1 cellular context compared by ENCODE assay signal in the genomic region with DNA sequence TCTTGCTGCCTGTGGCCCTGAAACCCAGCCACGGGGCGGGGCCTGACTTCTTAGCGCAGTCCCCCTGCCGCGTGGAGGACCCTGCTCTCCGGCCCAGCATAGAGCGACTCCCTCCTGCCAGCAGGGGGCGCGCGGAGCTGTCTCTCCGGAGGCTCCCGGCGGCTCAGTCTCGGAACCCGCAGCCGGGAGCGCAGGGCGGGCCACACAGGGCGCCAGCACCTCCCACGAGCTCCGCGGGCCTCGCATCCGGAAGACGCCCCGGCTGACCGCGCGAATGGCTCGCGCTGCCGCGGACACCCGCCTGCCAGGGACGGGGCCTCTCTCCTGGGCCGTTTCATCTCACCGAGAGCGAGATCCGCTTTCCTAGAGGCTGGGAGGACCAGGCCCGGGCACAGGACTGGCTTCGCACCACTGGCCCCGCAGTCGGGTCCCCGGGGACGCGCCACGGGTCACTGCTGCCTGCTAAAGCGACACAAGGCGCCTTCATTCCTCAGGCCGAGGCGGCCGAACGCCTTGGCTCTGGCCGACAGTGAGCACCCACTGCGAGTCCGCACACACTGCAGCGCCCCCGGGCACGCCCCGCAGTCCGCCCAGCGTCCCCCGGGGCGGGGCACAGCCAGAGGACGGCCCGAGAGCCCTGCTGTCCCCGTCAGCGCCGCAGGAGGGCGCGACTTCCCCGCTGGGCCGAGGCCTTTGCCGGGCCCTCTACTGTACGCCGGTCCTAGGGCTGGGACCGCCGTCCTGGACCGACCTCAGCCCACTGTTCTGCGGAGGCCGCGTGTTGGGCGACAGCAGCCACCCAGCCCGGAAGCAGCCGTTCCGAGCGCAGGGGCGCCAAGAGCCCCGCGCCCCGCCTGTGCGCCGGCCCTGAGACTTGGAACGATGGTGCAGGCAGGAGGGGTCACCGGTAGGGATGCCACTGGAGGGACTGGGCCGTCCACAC.
TF ChIP-seq lines count a peak whose summit lies in the region.

No MANE protein-coding gene starts in this region.

TF ChIP-seq in HepG2, 621 proteins besides CTCF, POLR2A, EP300 and RAD21 (continued from another document and continues in another):
- TF ChIP-seq, protein P1, sequence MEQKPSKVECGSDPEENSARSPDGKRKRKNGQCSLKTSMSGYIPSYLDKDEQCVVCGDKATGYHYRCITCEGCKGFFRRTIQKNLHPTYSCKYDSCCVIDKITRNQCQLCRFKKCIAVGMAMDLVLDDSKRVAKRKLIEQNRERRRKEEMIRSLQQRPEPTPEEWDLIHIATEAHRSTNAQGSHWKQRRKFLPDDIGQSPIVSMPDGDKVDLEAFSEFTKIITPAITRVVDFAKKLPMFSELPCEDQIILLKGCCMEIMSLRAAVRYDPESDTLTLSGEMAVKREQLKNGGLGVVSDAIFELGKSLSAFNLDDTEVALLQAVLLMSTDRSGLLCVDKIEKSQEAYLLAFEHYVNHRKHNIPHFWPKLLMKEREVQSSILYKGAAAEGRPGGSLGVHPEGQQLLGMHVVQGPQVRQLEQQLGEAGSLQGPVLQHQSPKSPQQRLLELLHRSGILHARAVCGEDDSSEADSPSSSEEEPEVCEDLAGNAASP (CRISPR knock-in tag; IDR thresholded peaks at IDR 0.05; ENCODE audit: borderline replicate concordance), result peak; percentile 9; the same call in 1 of the 2 replicates
- TF ChIP-seq KDM3A (CRISPR knock-in tag; IDR thresholded peaks at IDR 0.05; ENCODE audit: low read depth), result peak; percentile 52; the same call in 1 of the 2 replicates
- peak; percentile 78 for TF ChIP-seq ZNF788 (CRISPR knock-in tag; IDR thresholded peaks at IDR 0.05; ENCODE audit: borderline replicate concordance)
- TF ChIP-seq, protein P2, sequence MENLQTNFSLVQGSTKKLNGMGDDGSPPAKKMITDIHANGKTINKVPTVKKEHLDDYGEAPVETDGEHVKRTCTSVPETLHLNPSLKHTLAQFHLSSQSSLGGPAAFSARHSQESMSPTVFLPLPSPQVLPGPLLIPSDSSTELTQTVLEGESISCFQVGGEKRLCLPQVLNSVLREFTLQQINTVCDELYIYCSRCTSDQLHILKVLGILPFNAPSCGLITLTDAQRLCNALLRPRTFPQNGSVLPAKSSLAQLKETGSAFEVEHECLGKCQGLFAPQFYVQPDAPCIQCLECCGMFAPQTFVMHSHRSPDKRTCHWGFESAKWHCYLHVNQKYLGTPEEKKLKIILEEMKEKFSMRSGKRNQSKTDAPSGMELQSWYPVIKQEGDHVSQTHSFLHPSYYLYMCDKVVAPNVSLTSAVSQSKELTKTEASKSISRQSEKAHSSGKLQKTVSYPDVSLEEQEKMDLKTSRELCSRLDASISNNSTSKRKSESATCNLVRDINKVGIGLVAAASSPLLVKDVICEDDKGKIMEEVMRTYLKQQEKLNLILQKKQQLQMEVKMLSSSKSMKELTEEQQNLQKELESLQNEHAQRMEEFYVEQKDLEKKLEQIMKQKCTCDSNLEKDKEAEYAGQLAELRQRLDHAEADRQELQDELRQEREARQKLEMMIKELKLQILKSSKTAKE (CRISPR knock-in tag; IDR thresholded peaks at IDR 0.05; ENCODE audit: borderline replicate concordance), result 0 out of 2 replicates have a peak, but pooled peaks have one; percentile 34
- peak; percentile 64 for TF ChIP-seq ZMYM4 (CRISPR knock-in tag; IDR thresholded peaks at IDR 0.05)
- TF ChIP-seq ZFX (CRISPR knock-in tag; IDR thresholded peaks at IDR 0.05; ENCODE audit: low read depth), result peak; percentile 92
- no peak for TF ChIP-seq PCBP2 (optimal IDR thresholded peaks at IDR 0.05; ENCODE audit: low read depth, low read length, poor library complexity, severe bottlenecking)
- TF ChIP-seq ZNF563 (CRISPR knock-in tag; IDR thresholded peaks at IDR 0.05), result peak; percentile 80; the same call in 1 of the 2 replicates
- peak; percentile 68; the same call in 1 of the 2 replicates for TF ChIP-seq CBFB (CRISPR knock-in tag; IDR thresholded peaks at IDR 0.05)
- TF ChIP-seq, protein P3, sequence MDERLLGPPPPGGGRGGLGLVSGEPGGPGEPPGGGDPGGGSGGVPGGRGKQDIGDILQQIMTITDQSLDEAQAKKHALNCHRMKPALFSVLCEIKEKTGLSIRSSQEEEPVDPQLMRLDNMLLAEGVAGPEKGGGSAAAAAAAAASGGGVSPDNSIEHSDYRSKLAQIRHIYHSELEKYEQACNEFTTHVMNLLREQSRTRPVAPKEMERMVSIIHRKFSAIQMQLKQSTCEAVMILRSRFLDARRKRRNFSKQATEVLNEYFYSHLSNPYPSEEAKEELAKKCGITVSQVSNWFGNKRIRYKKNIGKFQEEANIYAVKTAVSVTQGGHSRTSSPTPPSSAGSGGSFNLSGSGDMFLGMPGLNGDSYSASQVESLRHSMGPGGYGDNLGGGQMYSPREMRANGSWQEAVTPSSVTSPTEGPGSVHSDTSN (CRISPR knock-in tag; IDR thresholded peaks at IDR 0.05), result no peak
- TF ChIP-seq MYNN (CRISPR knock-in tag; IDR thresholded peaks at IDR 0.05; ENCODE audit: low read depth), result no peak
- no peak; the same call in 1 of the 2 replicates for TF ChIP-seq ZNF737 (CRISPR knock-in tag; IDR thresholded peaks at IDR 0.05; ENCODE audit: borderline replicate concordance)
- peak; percentile 30 for TF ChIP-seq CBX1 (IDR thresholded peaks at IDR 0.05; ENCODE audit: low read depth)
- TF ChIP-seq MEIS2 (CRISPR knock-in tag; IDR thresholded peaks at IDR 0.05), result peak; percentile 37; the same call in 1 of the 2 replicates
- peak; percentile 44 for TF ChIP-seq TAF15 (IDR thresholded peaks at IDR 0.05; ENCODE audit: low read depth, low read length, poor library complexity, severe bottlenecking)
- peak; percentile 87 for TF ChIP-seq ZFY (CRISPR knock-in tag; IDR thresholded peaks at IDR 0.05)
- peak; percentile 64; the same call in 1 of the 2 replicates for TF ChIP-seq PHF20 (CRISPR knock-in tag; IDR thresholded peaks at IDR 0.05)
- TF ChIP-seq THAP11 (CRISPR knock-in tag; IDR thresholded peaks at IDR 0.05), result peak; percentile 52; the same call in 1 of the 2 replicates
- TF ChIP-seq HNRNPLL (IDR thresholded peaks at IDR 0.05; ENCODE audit: low read depth, low read length, poor library complexity, severe bottlenecking), result peak; percentile 64
- TF ChIP-seq ZNF589 (CRISPR knock-in tag; conservative IDR thresholded peaks at IDR 0.05), result peak; percentile 67; the same call in 1 of the 2 replicates
- peak; percentile 52; the same call in 1 of the 2 replicates for TF ChIP-seq GFI1 (CRISPR knock-in tag; IDR thresholded peaks at IDR 0.05; ENCODE audit: borderline replicate concordance)
- TF ChIP-seq MYC (CRISPR knock-in tag; IDR thresholded peaks at IDR 0.05; ENCODE audit: borderline replicate concordance), result peak; percentile 62
- no peak for TF ChIP-seq ZNF660 (CRISPR knock-in tag; IDR thresholded peaks at IDR 0.05; ENCODE audit: borderline replicate concordance, low read depth)
- TF ChIP-seq ZNF747 (CRISPR knock-in tag; IDR thresholded peaks at IDR 0.05; ENCODE audit: borderline replicate concordance), result peak; percentile 84; the same call in 1 of the 2 replicates
- TF ChIP-seq, protein P4, sequence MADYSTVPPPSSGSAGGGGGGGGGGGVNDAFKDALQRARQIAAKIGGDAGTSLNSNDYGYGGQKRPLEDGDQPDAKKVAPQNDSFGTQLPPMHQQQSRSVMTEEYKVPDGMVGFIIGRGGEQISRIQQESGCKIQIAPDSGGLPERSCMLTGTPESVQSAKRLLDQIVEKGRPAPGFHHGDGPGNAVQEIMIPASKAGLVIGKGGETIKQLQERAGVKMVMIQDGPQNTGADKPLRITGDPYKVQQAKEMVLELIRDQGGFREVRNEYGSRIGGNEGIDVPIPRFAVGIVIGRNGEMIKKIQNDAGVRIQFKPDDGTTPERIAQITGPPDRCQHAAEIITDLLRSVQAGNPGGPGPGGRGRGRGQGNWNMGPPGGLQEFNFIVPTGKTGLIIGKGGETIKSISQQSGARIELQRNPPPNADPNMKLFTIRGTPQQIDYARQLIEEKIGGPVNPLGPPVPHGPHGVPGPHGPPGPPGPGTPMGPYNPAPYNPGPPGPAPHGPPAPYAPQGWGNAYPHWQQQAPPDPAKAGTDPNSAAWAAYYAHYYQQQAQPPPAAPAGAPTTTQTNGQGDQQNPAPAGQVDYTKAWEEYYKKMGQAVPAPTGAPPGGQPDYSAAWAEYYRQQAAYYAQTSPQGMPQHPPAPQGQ (CRISPR knock-in tag; IDR thresholded peaks at IDR 0.05; ENCODE audit: borderline replicate concordance), result no peak
- 0 out of 2 replicates have a peak, but pooled peaks have one; percentile 92 for TF ChIP-seq ZNF234 (CRISPR knock-in tag; conservative IDR thresholded peaks at IDR 0.05)
- peak; percentile 45; the same call in 1 of the 2 replicates for TF ChIP-seq ZNF232 (CRISPR knock-in tag; IDR thresholded peaks at IDR 0.05; ENCODE audit: borderline replicate concordance)
- no peak for TF ChIP-seq POLR2AphosphoS5 (IDR thresholded peaks at IDR 0.05; ENCODE audit: low read depth, low read length)
- TF ChIP-seq, protein P5, sequence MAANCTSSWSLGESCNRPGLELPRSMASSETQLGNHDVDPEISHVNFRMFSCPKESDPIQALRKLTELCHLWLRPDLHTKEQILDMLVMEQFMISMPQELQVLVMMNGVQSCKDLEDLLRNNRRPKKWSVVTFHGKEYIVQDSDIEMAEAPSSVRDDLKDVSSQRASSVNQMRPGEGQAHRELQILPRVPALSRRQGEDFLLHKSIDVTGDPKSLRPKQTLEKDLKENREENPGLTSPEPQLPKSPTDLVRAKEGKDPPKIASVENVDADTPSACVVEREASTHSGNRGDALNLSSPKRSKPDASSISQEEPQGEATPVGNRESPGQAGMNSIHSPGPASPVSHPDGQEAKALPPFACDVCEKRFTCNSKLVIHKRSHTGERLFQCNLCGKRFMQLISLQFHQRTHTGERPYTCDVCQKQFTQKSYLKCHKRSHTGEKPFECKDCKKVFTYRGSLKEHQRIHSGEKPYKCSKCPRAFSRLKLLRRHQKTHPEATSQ (CRISPR knock-in tag; IDR thresholded peaks at IDR 0.05; ENCODE audit: borderline replicate concordance), result peak; percentile 57; the same call in 1 of the 2 replicates
- TF ChIP-seq, protein P6, sequence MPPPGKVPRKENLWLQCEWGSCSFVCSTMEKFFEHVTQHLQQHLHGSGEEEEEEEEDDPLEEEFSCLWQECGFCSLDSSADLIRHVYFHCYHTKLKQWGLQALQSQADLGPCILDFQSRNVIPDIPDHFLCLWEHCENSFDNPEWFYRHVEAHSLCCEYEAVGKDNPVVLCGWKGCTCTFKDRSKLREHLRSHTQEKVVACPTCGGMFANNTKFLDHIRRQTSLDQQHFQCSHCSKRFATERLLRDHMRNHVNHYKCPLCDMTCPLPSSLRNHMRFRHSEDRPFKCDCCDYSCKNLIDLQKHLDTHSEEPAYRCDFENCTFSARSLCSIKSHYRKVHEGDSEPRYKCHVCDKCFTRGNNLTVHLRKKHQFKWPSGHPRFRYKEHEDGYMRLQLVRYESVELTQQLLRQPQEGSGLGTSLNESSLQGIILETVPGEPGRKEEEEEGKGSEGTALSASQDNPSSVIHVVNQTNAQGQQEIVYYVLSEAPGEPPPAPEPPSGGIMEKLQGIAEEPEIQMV (CRISPR knock-in tag; IDR thresholded peaks at IDR 0.05; ENCODE audit: low read depth), result peak; percentile 53; the same call in 1 of the 2 replicates
- peak; percentile 13; the same call in 1 of the 2 replicates for TF ChIP-seq ZMYM3 (CRISPR knock-in tag; IDR thresholded peaks at IDR 0.05)
- TF ChIP-seq, protein P7, sequence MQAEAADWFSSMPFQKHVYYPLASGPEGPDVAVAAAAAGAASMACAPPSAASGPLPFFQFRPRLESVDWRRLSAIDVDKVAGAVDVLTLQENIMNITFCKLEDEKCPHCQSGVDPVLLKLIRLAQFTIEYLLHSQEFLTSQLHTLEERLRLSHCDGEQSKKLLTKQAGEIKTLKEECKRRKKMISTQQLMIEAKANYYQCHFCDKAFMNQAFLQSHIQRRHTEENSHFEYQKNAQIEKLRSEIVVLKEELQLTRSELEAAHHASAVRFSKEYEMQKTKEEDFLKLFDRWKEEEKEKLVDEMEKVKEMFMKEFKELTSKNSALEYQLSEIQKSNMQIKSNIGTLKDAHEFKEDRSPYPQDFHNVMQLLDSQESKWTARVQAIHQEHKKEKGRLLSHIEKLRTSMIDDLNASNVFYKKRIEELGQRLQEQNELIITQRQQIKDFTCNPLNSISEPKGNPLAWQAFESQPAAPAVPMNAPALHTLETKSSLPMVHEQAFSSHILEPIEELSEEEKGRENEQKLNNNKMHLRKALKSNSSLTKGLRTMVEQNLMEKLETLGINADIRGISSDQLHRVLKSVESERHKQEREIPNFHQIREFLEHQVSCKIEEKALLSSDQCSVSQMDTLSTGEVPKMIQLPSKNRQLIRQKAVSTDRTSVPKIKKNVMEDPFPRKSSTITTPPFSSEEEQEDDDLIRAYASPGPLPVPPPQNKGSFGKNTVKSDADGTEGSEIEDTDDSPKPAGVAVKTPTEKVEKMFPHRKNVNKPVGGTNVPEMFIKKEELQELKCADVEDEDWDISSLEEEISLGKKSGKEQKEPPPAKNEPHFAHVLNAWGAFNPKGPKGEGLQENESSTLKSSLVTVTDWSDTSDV (CRISPR knock-in tag; IDR thresholded peaks at IDR 0.05), result 0 out of 2 replicates have a peak, but pooled peaks have one; percentile 15
- no peak for TF ChIP-seq ZNF850 (CRISPR knock-in tag; conservative IDR thresholded peaks at IDR 0.05)
- TF ChIP-seq, protein P8, sequence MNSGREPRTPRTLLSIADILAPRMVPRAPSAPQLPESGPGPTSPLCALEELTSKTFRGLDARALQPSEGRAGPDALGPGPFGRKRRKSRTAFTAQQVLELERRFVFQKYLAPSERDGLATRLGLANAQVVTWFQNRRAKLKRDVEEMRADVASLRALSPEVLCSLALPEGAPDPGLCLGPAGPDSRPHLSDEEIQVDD (CRISPR knock-in tag; IDR thresholded peaks at IDR 0.05; ENCODE audit: borderline replicate concordance), result peak; percentile 33; the same call in 1 of the 2 replicates
